ENCODE assay signal across 9 cellular contexts in genomic region chr11:118571584-118572074, GRCh38. TPM values are rescaled to one million over a fixed set of nuclear protein-coding genes. Genes with fewer than 3 reads are reported as not detected.
A peak's percentile ranks its signal among the peaks of the same experiment; 100 is the strongest.
DNase-seq lines count a peak whose midpoint lies in the region; ATAC-seq and TF ChIP-seq lines count a peak whose summit lies in the region.
"Not testable (repeated sequence)": the region's sequence is repeated elsewhere in the genome, so short reads cannot be mapped to it uniquely, and the experiment has no call there.
"Had no signal": no experiment of that assay in that cellular context is flagged by ENCODE, and none has a peak within 500 bp of the region (broad histone marks: within the 10 kb centered on the region; RNA-seq: fewer than 3 reads in every experiment).

No MANE protein-coding gene starts in this region.

- intact Hi-C loops in CD4-positive, alpha-beta memory T cell (cut with micrococcal nuclease) = loop anchor here (2.0 to 5.0 kb wide), 3 partner anchors 37 to 169 kb away; partner anchors contain the start of genes ATP5MG and KMT2A
- intact Hi-C loops in natural killer cell (cut with micrococcal nuclease) = loop anchor here (5.0 kb wide), 1 partner anchor 36 kb away; the partner anchor contains the start of gene PHLDB1
- intact Hi-C loops in stomach (cut with DNase I; ENCODE audit: low total_unique reads) = not testable (repeated sequence)

- not testable (repeated sequence) for H3F3A ChIP-seq in GM23338 (replicated peaks; ENCODE audit: low read depth)
- peaks cover 12% of the 10 kb centered on the region; the same call in 1 of the 2 replicates for H3F3A ChIP-seq in MM.1S (ENCODE audit: insufficient read depth, low read length)

- H4K20me1 ChIP-seq in GM23338 (replicated peaks; ENCODE audit: insufficient read depth) = peaks cover 34% of the 10 kb centered on the region
- H4K20me1 ChIP-seq in MM.1S (ENCODE audit: insufficient read depth, low read length) = peaks cover 25% of the 10 kb centered on the region

- TF ChIP-seq EP300 in stomach (IDR thresholded peaks at IDR 0.05) = not testable (repeated sequence)

- not testable (repeated sequence) for H3K36me3 ChIP-seq in CD4-positive, alpha-beta memory T cell (ENCODE audit: insufficient read depth, low read length); GM23338 (ENCODE audit: insufficient read depth); MM.1S (replicated peaks; ENCODE audit: insufficient read depth, low read length); right atrium auricular region; stomach

- CTCF ChIA-PET in CD4-positive, alpha-beta memory T cell (lab: Charles Lee; ENCODE audit: partially characterized antibody) = interaction anchor here (1.0 kb wide), 1 partner anchor 219 kb away, joined by 3 read pairs; the partner anchor contains the start of gene DDX6

- peak overlapping the region; percentile 14 to 93 for H3K4me3 ChIP-seq in CD4-positive, alpha-beta memory T cell (ENCODE audit: low read length in 2 of 2)
- H3K4me3 ChIP-seq in GM23338 (peak overlapping the region; percentile 98), MM.1S (ENCODE audit: low read length) (peak overlapping the region; percentile 100), right atrium auricular region (peak overlapping the region; percentile 82 to 97), stomach (peak overlapping the region; percentile 87 to 98 (median 92))

- H3K27ac Mint-ChIP-seq in CD4-positive, alpha-beta memory T cell = peak overlapping the region; percentile 94 to 99 (median 98)
- H3K27ac Mint-ChIP-seq in GM23338 = not testable (repeated sequence)
- H3K27ac Mint-ChIP-seq in central memory CD8-positive, alpha-beta T cell (ENCODE audit: low read depth) = peak overlapping the region; percentile 90
- H3K27ac Mint-ChIP-seq in natural killer cell = peak overlapping the region; percentile 89 to 97

- not testable (repeated sequence) for TF ChIP-seq POLR2A in stomach (IDR thresholded peaks at IDR 0.05)

- not testable (repeated sequence) for H3K9me3 ChIP-seq in CD4-positive, alpha-beta memory T cell (ENCODE audit: control insufficient read depth in 1 of 2, low read length in 2 of 2); MM.1S (replicated peaks; ENCODE audit: insufficient read depth, low read length); right atrium auricular region; stomach

- peaks cover 43% of the 10 kb centered on the region for H3K79me2 ChIP-seq in GM23338 (replicated peaks; ENCODE audit: insufficient read depth)
- peaks cover 45% of the 10 kb centered on the region for H3K79me2 ChIP-seq in MM.1S (ENCODE audit: low read length)

- not testable (repeated sequence) for H3K27me3 ChIP-seq in CD4-positive, alpha-beta memory T cell (ENCODE audit: insufficient read depth, low read length); GM23338 (ENCODE audit: insufficient read depth); MM.1S (replicated peaks; ENCODE audit: insufficient read depth, low read length); right atrium auricular region; stomach

- POLR2A ChIA-PET in CD4-positive, alpha-beta memory T cell (lab: Charles Lee; ENCODE audit: partially characterized antibody) = interaction anchor here (0.7 to 2.3 kb wide), 12 partner anchors 8 to 1307 kb away, joined by 3 to 11 read pairs (median 4); partner anchors contain the start of genes CD3D, DDX6 and JAML

- H3K4me3 Mint-ChIP-seq in CD4-positive, alpha-beta memory T cell = peak overlapping the region; percentile 92 to 99 (median 98)
- H3K4me3 Mint-ChIP-seq in GM23338 (peak overlapping the region; percentile 91), natural killer cell (peak overlapping the region; percentile 95)
- H3K4me3 Mint-ChIP-seq in central memory CD8-positive, alpha-beta T cell = peak overlapping the region; percentile 82

- ATAC-seq in GM23338 = peak; percentile 20
- not testable (repeated sequence) for ATAC-seq in central memory CD8-positive, alpha-beta T cell (replicated peaks; ENCODE audit: extremely low read depth, poor library complexity, severe bottlenecking); natural killer cell

- TF ChIP-seq CTCF in GM23338 (conservative IDR thresholded peaks at IDR 0.05; ENCODE audit: low read depth in 2 of 2); MM.1S (IDR thresholded peaks at IDR 0.05; ENCODE audit: low read length); right atrium auricular region (IDR thresholded peaks at IDR 0.05); natural killer cell (IDR thresholded peaks at IDR 0.05); stomach (IDR thresholded peaks at IDR 0.05): not testable (repeated sequence)

- 12 to 40% (median 14%) methylated on average over 18 of the region's 18 CpGs for WGBS in stomach, 5 donors

- peak overlapping the region; percentile 41; the same call in 1 of the 2 replicates for H3K9ac ChIP-seq in MM.1S (ENCODE audit: low read length)

- peaks cover 43% of the 10 kb centered on the region for H3K4me1 ChIP-seq in CD4-positive, alpha-beta memory T cell (ENCODE audit: insufficient read depth, low read length)
- not testable (repeated sequence) for H3K4me1 ChIP-seq in GM23338 (ENCODE audit: insufficient read depth)
- H3K4me1 ChIP-seq in MM.1S (ENCODE audit: low read length) (peaks cover 10% of the 10 kb centered on the region; the same call in 1 of the 2 replicates), right atrium auricular region (peaks cover 0 to 35% of the 10 kb centered on the region in 2 donors), stomach (peaks cover 31 to 41% (median 37%) of the 10 kb centered on the region in 4 donors)

- peak overlapping the region; percentile 100 for H3K27ac ChIP-seq in CD4-positive, alpha-beta memory T cell (ENCODE audit: low read depth, low read length)
- H3K27ac ChIP-seq in GM23338 (ENCODE audit: low read depth) = not testable (repeated sequence)
- H3K27ac ChIP-seq in MM.1S (ENCODE audit: low read length) (peak overlapping the region; percentile 23; the same call in 1 of the 2 replicates), right atrium auricular region (peak overlapping the region; percentile 95 to 99), stomach (peak overlapping the region; percentile 92 to 99 (median 99))

- not testable (repeated sequence) for H3K9me2 ChIP-seq in GM23338 (ENCODE audit: insufficient read depth); MM.1S (replicated peaks; ENCODE audit: insufficient read depth, low read length)

- H3K9me3 Mint-ChIP-seq in CD4-positive, alpha-beta memory T cell; GM23338; central memory CD8-positive, alpha-beta T cell; natural killer cell: not testable (repeated sequence)

- H3K4me1 Mint-ChIP-seq in CD4-positive, alpha-beta memory T cell = peaks cover 27 to 47% (median 39%) of the 10 kb centered on the region in 4 donors
- H3K4me1 Mint-ChIP-seq in GM23338 = not testable (repeated sequence)
- peaks cover 40% of the 10 kb centered on the region for H3K4me1 Mint-ChIP-seq in central memory CD8-positive, alpha-beta T cell
- peaks cover 40% of the 10 kb centered on the region in 2 donors for H3K4me1 Mint-ChIP-seq in natural killer cell

- peaks cover 0 to 27% of the 10 kb centered on the region in 2 donors for H3K36me3 Mint-ChIP-seq in CD4-positive, alpha-beta memory T cell
- not testable (repeated sequence) for H3K36me3 Mint-ChIP-seq in GM23338 (ENCODE audit: low read depth); central memory CD8-positive, alpha-beta T cell (ENCODE audit: insufficient read depth); natural killer cell

- H2AFZ ChIP-seq in GM23338 = peak overlapping the region; percentile 90
- peak overlapping the region; percentile 88 for H2AFZ ChIP-seq in MM.1S (ENCODE audit: low read length)

- H3K4me2 ChIP-seq in GM23338 (peak overlapping the region; percentile 71), MM.1S (ENCODE audit: low read depth, low read length) (peak overlapping the region; percentile 84)

- H3K27me3 Mint-ChIP-seq in CD4-positive, alpha-beta memory T cell; GM23338 (ENCODE audit: insufficient read depth, low read depth, poor library complexity); central memory CD8-positive, alpha-beta T cell; natural killer cell (ENCODE audit: low read depth in 2 of 2): not testable (repeated sequence)

- DNase-seq in CD4-positive, alpha-beta memory T cell; right atrium auricular region (ENCODE audit: low spot score); stomach: not testable (repeated sequence)
- DNase-seq in GM23338 (ENCODE audit: low spot score) = peak; percentile 7
- DNase-seq in MM.1S = peak; percentile 25
- peak; percentile 7 for DNase-seq in activated CD4-positive, alpha-beta T cell treated with anti-CD3 and anti-CD28 coated beads, Interleukin-2, amount 50 U/mL, for 1 hour
- peak; percentile 12 to 16 for DNase-seq in central memory CD8-positive, alpha-beta T cell (ENCODE audit: low spot score in 2 of 2)
- DNase-seq in natural killer cell = peak; percentile 18

RNA-seq across cellular contexts. Expression of gene ARCN1, which starts 0.6 kb away (rescaled TPM):
- total RNA-seq in CD4-positive, alpha-beta memory T cell = 100 to 1,000 TPM; 133 to 134 TPM
- polyA plus RNA-seq in CD4-positive, alpha-beta memory T cell = 100 to 1,000 TPM; 157 to 168 TPM
- 106 and 109 TPM in 2 replicates for total RNA-seq in GM23338 (2014; rRNA removed; shearing (Covaris generic))
- polyA plus RNA-seq in GM23338 (2016; fragmentation: Nextera tagmentation; extraction: Ambion mirVana) (79.9 and 83.3 TPM in 2 replicates), stomach (100 to 1,000 TPM in 1 of 3 donors, 10 to 100 TPM in 2; 50.7 to 107 (median 60.2) TPM)
- total RNA-seq in right atrium auricular region (100 to 1,000 TPM; 103 to 111 TPM), natural killer cell (10 to 100 TPM; 72.9 to 88.6 (median 88.4) TPM), stomach (100 to 1,000 TPM in 1 of 5 donors, 10 to 100 TPM in 4; 22.0 to 115 (median 60.0) TPM)

RNA-seq across cellular contexts. Expression of gene IFT46, which starts 5.9 kb away (rescaled TPM):
- total RNA-seq in CD4-positive, alpha-beta memory T cell = 10 to 100 TPM; 12.1 to 14.9 TPM
- polyA plus RNA-seq in CD4-positive, alpha-beta memory T cell = 1 to 10 TPM; 5.7 to 5.9 TPM
- total RNA-seq in GM23338 (2014; rRNA removed; shearing (Covaris generic)) = 11.1 and 12.8 TPM in 2 replicates
- polyA plus RNA-seq in GM23338 (2016; fragmentation: Nextera tagmentation; extraction: Ambion mirVana) = 4.3 and 4.6 TPM in 2 replicates
- total RNA-seq in right atrium auricular region = 10 to 100 TPM; 19.3 to 26.1 TPM
- 1 to 10 TPM; 7.2 to 9.8 (median 8.1) TPM for total RNA-seq in natural killer cell
- 100 to 1,000 TPM in 1 of 5 donors, 10 to 100 TPM in 3, 1 to 10 TPM in 1; 3.5 to 113 (median 28.4) TPM for total RNA-seq in stomach
- 10 to 100 TPM; 15.4 to 17.9 (median 17.5) TPM for polyA plus RNA-seq in stomach

RNA-seq across cellular contexts. Expression of gene PHLDB1, which starts 35.8 kb away (rescaled TPM):
- total RNA-seq in CD4-positive, alpha-beta memory T cell = 1 to 10 TPM; 3.0 to 3.9 TPM
- 1 to 10 TPM in 1 of 2 donors, under 1 TPM in 1; 0.34 to 1.2 TPM for polyA plus RNA-seq in CD4-positive, alpha-beta memory T cell
- 85.2 and 93.9 TPM in 2 replicates for total RNA-seq in GM23338 (2014; rRNA removed; shearing (Covaris generic))
- polyA plus RNA-seq in GM23338 (2016; fragmentation: Nextera tagmentation; extraction: Ambion mirVana) = 45.3 and 46.0 TPM in 2 replicates
- total RNA-seq in right atrium auricular region = 100 to 1,000 TPM; 102 to 105 TPM
- 1 to 10 TPM in 1 of 3 donors, under 1 TPM in 2; 0.75 to 1.1 (median 0.95) TPM for total RNA-seq in natural killer cell
- 100 to 1,000 TPM in 1 of 5 donors, 10 to 100 TPM in 4; 34.4 to 291 (median 50.2) TPM for total RNA-seq in stomach
- 10 to 100 TPM; 28.4 to 43.1 (median 39.7) TPM for polyA plus RNA-seq in stomach

RNA-seq across cellular contexts. Expression of gene TMEM25, which starts 40.6 kb away (rescaled TPM):
- total RNA-seq in CD4-positive, alpha-beta memory T cell = 10 to 100 TPM; 19.5 to 20.0 TPM
- 10 to 100 TPM; 16.5 to 26.5 TPM for polyA plus RNA-seq in CD4-positive, alpha-beta memory T cell
- 17.7 and 25.4 TPM in 2 replicates for total RNA-seq in GM23338 (2014; rRNA removed; shearing (Covaris generic))
- polyA plus RNA-seq in GM23338 (2016; fragmentation: Nextera tagmentation; extraction: Ambion mirVana) (11.4 and 11.7 TPM in 2 replicates), stomach (10 to 100 TPM in 1 of 3 donors, 1 to 10 TPM in 2; 4.0 to 11.8 (median 8.5) TPM)
- total RNA-seq in right atrium auricular region (10 to 100 TPM; 15.6 to 16.5 TPM), natural killer cell (10 to 100 TPM in 1 of 3 donors, 1 to 10 TPM in 2; 4.1 to 11.0 (median 9.3) TPM), stomach (10 to 100 TPM in 2 of 5 donors, 1 to 10 TPM in 2, not detected in 1; 8.2 to 52.7 (median 17.5) TPM)

RNA-seq across cellular contexts. Expression of gene TTC36, which starts 44.4 kb away (rescaled TPM):
- total RNA-seq in CD4-positive, alpha-beta memory T cell = 1 to 10 TPM; 1.1 to 1.2 TPM
- polyA plus RNA-seq in CD4-positive, alpha-beta memory T cell = under 1 TPM; 0.39 to 0.49 TPM
- total RNA-seq in GM23338 (2014; rRNA removed; shearing (Covaris generic)) = 1.0 and 3.5 TPM in 2 replicates
- polyA plus RNA-seq in GM23338 (2016; fragmentation: Nextera tagmentation; extraction: Ambion mirVana) = 0.40 TPM in 1 of 2 replicates, not detected in the other
- under 1 TPM in 1 of 2 donors, not detected in 1; 0.89 TPM for total RNA-seq in right atrium auricular region
- total RNA-seq in natural killer cell = under 1 TPM in 1 of 3 donors, not detected in 2; 0.43 TPM
- total RNA-seq in stomach = 10 to 100 TPM in 1 of 5 donors, not detected in 4; 56.8 TPM
- polyA plus RNA-seq in stomach = 1 to 10 TPM in 1 of 3 donors, under 1 TPM in 1, not detected in 1; 0.58 to 2.0 TPM
- total RNA-seq: esophagus mucosa had no signal

Comparison
In these comparisons a context has a peak if more than half of its experiments do, and no peak if none do; other contexts are left out.
1. RNA of gene PHLDB1, which starts 35.8 kb away (total RNA-seq): 102 to 105 TPM in right atrium auricular region, 85.2 to 93.9 TPM in GM23338 and 34.4 to 291 TPM in stomach; 3.0 to 3.9 TPM in CD4-positive, alpha-beta memory T cell and 0.75 to 1.1 TPM in natural killer cell; every median in the first group is over 4 times any median in the second.
2. Peak in every context shown above with its lines, with median percentiles within 50 percentile points of each other: H3K4me3 ChIP-seq and H3K4me3 Mint-ChIP-seq.